Comparison of ENCODE assay signal across 8 cellular contexts in the genomic region with DNA sequence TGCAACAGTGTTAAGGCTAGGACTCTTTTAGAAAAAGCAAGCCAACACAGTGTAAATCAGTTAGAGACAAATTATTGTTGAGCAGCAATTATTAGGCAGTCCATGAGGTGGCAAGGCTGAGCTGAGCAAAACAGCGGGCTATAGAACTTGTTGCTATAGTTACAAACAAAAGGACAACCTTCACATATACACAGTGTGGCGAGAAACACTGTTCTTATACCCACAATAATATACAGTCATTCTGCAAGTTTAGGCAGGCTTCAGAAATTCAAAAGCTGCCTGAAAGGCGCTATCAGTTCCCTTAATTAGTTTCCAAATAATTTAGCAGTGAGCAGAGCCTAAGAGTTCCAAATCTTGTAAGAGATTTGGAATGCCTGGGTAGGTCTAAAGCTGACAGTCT. TPM values are rescaled to one million over a fixed set of nuclear protein-coding genes. Genes with fewer than 3 reads are reported as not detected.
A peak's percentile ranks its signal among the peaks of the same experiment; 100 is the strongest.
DNase-seq lines count a peak whose midpoint lies in the region; ATAC-seq and TF ChIP-seq lines count a peak whose summit lies in the region.
"Not testable (repeated sequence)": the region's sequence is repeated elsewhere in the genome, so short reads cannot be mapped to it uniquely, and the experiment has no call there.

No MANE protein-coding gene starts in this region.

- in situ Hi-C loops in GM23248 (cut with MboI); KBM-7 (cut with MboI; ENCODE audit: low pct_unique_long_range_greater_than_20kb, low sequenced_read_pairs): not testable (repeated sequence)

- H3K4me3 ChIP-seq in GM12865 (ENCODE audit: low read depth, low read length); GM23248; epithelial cell of esophagus (ENCODE audit: low read length): not testable (repeated sequence)

- H3K27ac ChIP-seq in GM23248, result not testable (repeated sequence)

- H3K9ac ChIP-seq in GM23248, result not testable (repeated sequence)

- not testable (repeated sequence) for H3K9me3 Mint-ChIP-seq in activated CD4-positive, alpha-beta memory T cell treated with anti-CD3 and anti-CD28 coated beads for 36 hours; stimulated activated effector memory CD8-positive, alpha-beta T cell treated with anti-CD3 and anti-CD28 coated beads, Interleukin-12 subunit alpha, Interleukin-12 subunit beta, amount 100 ng/mL, for 72 hours

- H3K4me3 Mint-ChIP-seq in activated CD4-positive, alpha-beta memory T cell treated with anti-CD3 and anti-CD28 coated beads for 36 hours; stimulated activated effector memory CD8-positive, alpha-beta T cell treated with anti-CD3 and anti-CD28 coated beads, Interleukin-12 subunit alpha, Interleukin-12 subunit beta, amount 100 ng/mL, for 72 hours: not testable (repeated sequence)

- intact Hi-C loops in activated CD4-positive, alpha-beta memory T cell treated with anti-CD3 and anti-CD28 coated beads for 36 hours (cut with micrococcal nuclease), result loop anchor here (10.0 kb wide), 1 partner anchor 99 kb away; no protein-coding TSS in a partner anchor

- peak; percentile 64 for ATAC-seq in GM19351 (IDR thresholded peaks at IDR 0.05; ENCODE audit: unreplicated experiment)
- ATAC-seq in HG03066 (IDR thresholded peaks at IDR 0.05; ENCODE audit: low read depth, unreplicated experiment), result peak; percentile 45
- ATAC-seq in stimulated activated effector memory CD8-positive, alpha-beta T cell treated with anti-CD3 and anti-CD28 coated beads, Interleukin-12 subunit alpha, Interleukin-12 subunit beta, amount 100 ng/mL, for 72 hours, result peak; percentile 69

- not testable (repeated sequence) for H3K79me2 ChIP-seq in GM23248 (ENCODE audit: insufficient read depth)

- H2AFZ ChIP-seq in GM23248, result not testable (repeated sequence)

- not testable (repeated sequence) for H3K9me2 ChIP-seq in GM23248 (ENCODE audit: insufficient read depth)

- not testable (repeated sequence) for H3K4me2 ChIP-seq in GM23248 (ENCODE audit: unreplicated experiment)

- peak; percentile 9 for TF ChIP-seq CTCF in GM12865 (IDR thresholded peaks at IDR 0.05; ENCODE audit: insufficient read depth, low read depth, low read length, missing control alignments)
- TF ChIP-seq CTCF in epithelial cell of esophagus (IDR thresholded peaks at IDR 0.05; ENCODE audit: insufficient read depth, low read depth, low read length, missing control alignments), result peak; percentile 26

- H3K27me3 ChIP-seq in GM23248 (replicated peaks; ENCODE audit: insufficient read depth), result not testable (repeated sequence)

- H3K27me3 Mint-ChIP-seq in activated CD4-positive, alpha-beta memory T cell treated with anti-CD3 and anti-CD28 coated beads for 36 hours, result not testable (repeated sequence)

- H3K36me3 ChIP-seq in GM23248 (ENCODE audit: low read depth), result not testable (repeated sequence)

- WGBS in GM23248 (ENCODE audit: low coverage in 1 of 2, low lambda C conversion rate in 2 of 2, missing lambda C conversion rate in 2 of 2), 2 experiments, result 52 to 64% methylated on average over 3 of the region's 3 CpGs

- peaks cover 24% of the 10 kb centered on the region for H3K4me1 ChIP-seq in GM23248 (ENCODE audit: insufficient read depth)

- H3K9me3 ChIP-seq in GM23248 (ENCODE audit: low read depth), result not testable (repeated sequence)

- H3K36me3 Mint-ChIP-seq in activated CD4-positive, alpha-beta memory T cell treated with anti-CD3 and anti-CD28 coated beads for 36 hours; stimulated activated effector memory CD8-positive, alpha-beta T cell treated with anti-CD3 and anti-CD28 coated beads, Interleukin-12 subunit alpha, Interleukin-12 subunit beta, amount 100 ng/mL, for 72 hours: not testable (repeated sequence)

- peak; percentile 40 for DNase-seq in GM12865 (ENCODE audit: low read depth)
- DNase-seq in GM23248, result peak; percentile 15
- peak; percentile 1 for DNase-seq in KBM-7
- not testable (repeated sequence) for DNase-seq in activated CD4-positive, alpha-beta memory T cell treated with anti-CD3 and anti-CD28 coated beads for 36 hours; stimulated activated effector memory CD8-positive, alpha-beta T cell treated with anti-CD3 and anti-CD28 coated beads, Interleukin-12 subunit alpha, Interleukin-12 subunit beta, amount 100 ng/mL, for 72 hours (ENCODE audit: low spot score in 2 of 2)
- DNase-seq in epithelial cell of esophagus (ENCODE audit: low read depth), result peak; percentile 75

- H3K27ac Mint-ChIP-seq in activated CD4-positive, alpha-beta memory T cell treated with anti-CD3 and anti-CD28 coated beads for 36 hours, result peak overlapping the region; percentile 40
- peak overlapping the region; percentile 75 for H3K27ac Mint-ChIP-seq in stimulated activated effector memory CD8-positive, alpha-beta T cell treated with anti-CD3 and anti-CD28 coated beads, Interleukin-12 subunit alpha, Interleukin-12 subunit beta, amount 100 ng/mL, for 72 hours

- H4K20me1 ChIP-seq in GM23248 (ENCODE audit: insufficient read depth), result not testable (repeated sequence)

- H3K4me1 Mint-ChIP-seq in activated CD4-positive, alpha-beta memory T cell treated with anti-CD3 and anti-CD28 coated beads for 36 hours (ENCODE audit: low read depth), result peaks cover 26% of the 10 kb centered on the region
- peaks cover 18% of the 10 kb centered on the region for H3K4me1 Mint-ChIP-seq in stimulated activated effector memory CD8-positive, alpha-beta T cell treated with anti-CD3 and anti-CD28 coated beads, Interleukin-12 subunit alpha, Interleukin-12 subunit beta, amount 100 ng/mL, for 72 hours

- CTCF ChIA-PET in activated CD4-positive, alpha-beta memory T cell treated with anti-CD3 and anti-CD28 coated beads for 36 hours (lab: Charles Lee), result not testable (repeated sequence)

- POLR2A ChIA-PET in activated CD4-positive, alpha-beta memory T cell treated with anti-CD3 and anti-CD28 coated beads for 36 hours (lab: Charles Lee), result not testable (repeated sequence)

- not testable (repeated sequence) for H3F3A ChIP-seq in GM23248 (ENCODE audit: insufficient read depth)

RNA-seq across cellular contexts. Expression of a gene that starts 33.1 kb away (rescaled TPM):
- total RNA-seq in GM23248 (2014; rRNA removed; shearing (Covaris generic)), result 2.9 and 10.7 TPM in 2 replicates
- 3.7 and 5.0 TPM in 2 replicates for polyA plus RNA-seq in GM23248 (2016; fragmentation: Nextera tagmentation; extraction: Ambion mirVana)
- total RNA-seq in activated CD4-positive, alpha-beta memory T cell treated with anti-CD3 and anti-CD28 coated beads for 36 hours, result 1 to 10 TPM; 4.6 to 7.6 TPM

RNA-seq across cellular contexts. Expression of a gene that starts 44.3 kb away (rescaled TPM):
- 0.43 and 0.51 TPM in 2 replicates for total RNA-seq in GM23248 (2014; rRNA removed; shearing (Covaris generic))
- polyA plus RNA-seq in GM23248 (2016; fragmentation: Nextera tagmentation; extraction: Ambion mirVana), result 1.1 and 2.0 TPM in 2 replicates
- total RNA-seq in activated CD4-positive, alpha-beta memory T cell treated with anti-CD3 and anti-CD28 coated beads for 36 hours, result 1 to 10 TPM; 4.5 to 5.0 TPM
